In the genomic region with DNA sequence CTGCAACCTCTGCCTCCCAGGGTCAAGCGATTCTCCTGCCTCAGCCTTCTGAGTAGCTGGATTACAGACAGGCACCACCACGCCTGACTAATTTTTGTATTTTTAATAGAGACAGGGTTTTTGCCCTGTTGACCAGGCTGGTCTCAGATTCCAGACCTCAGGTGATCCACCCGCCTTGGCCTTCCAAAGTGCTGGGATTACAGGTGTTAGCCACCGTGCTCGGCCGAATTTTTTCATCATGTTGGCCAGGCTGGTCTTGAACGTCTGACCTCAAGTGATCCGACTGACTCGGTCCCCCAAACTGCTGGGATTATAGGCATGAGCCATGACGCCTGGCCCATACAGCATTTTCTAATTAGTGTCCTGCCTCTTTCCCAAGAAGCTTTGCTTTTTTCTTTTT, we compare ENCODE assay signal across 19 cellular contexts. TPM values are rescaled to one million over a fixed set of nuclear protein-coding genes. Genes with fewer than 3 reads are reported as not detected.
"Had no signal": no experiment of that assay in that cellular context is flagged by ENCODE, and none has a peak within 500 bp of the region (broad histone marks: within the 10 kb centered on the region; RNA-seq: fewer than 3 reads in every experiment).

No MANE protein-coding gene starts in this region.

- H3K27ac ChIP-seq: coronary artery, gastrocnemius medialis, SK-N-MC, suprapubic skin had no signal

- H3K4me3 Mint-ChIP-seq: activated B cell treated with CpG ODN at 0.5 μM for 24 hours; activated CD4-positive, alpha-beta memory T cell treated with anti-CD3 and anti-CD28 coated beads, Interleukin-2, amount 10 ng/mL, durations not matched to agents 7 days and 5 days; activated CD8-positive, alpha-beta memory T cell treated with anti-CD3 and anti-CD28 coated beads, Interleukin-2, amount 10 ng/mL, durations not matched to agents 7 days and 5 days; activated naive CD8-positive, alpha-beta T cell treated with anti-CD3 and anti-CD28 coated beads for 36 hours; natural killer cell treated with Interleukin-12 subunit alpha and Interleukin-12 subunit beta and Interleukin-15 and Interleukin-18, amount 100 ng/mL, for 72 hours; stimulated activated naive CD8-positive, alpha-beta T cell treated with anti-CD3 and anti-CD28 coated beads, Interleukin-15, amount 100 ng/mL, for 72 hours had no signal

- H3K36me3 Mint-ChIP-seq: brain; natural killer cell treated with Interleukin-12 subunit alpha and Interleukin-12 subunit beta and Interleukin-15 and Interleukin-18, amount 100 ng/mL, for 72 hours had no signal

- H3K4me2 ChIP-seq: smooth muscle cell had no signal

- ATAC-seq: activated CD8-positive, alpha-beta memory T cell treated with anti-CD3 and anti-CD28 coated beads, Interleukin-2, amount 10 ng/mL, durations not matched to agents 7 days and 5 days; gastrocnemius medialis; natural killer cell treated with Interleukin-12 subunit alpha and Interleukin-12 subunit beta and Interleukin-15 and Interleukin-18, amount 100 ng/mL, for 72 hours; stimulated activated naive CD8-positive, alpha-beta T cell treated with anti-CD3 and anti-CD28 coated beads, Interleukin-15, amount 100 ng/mL, for 72 hours had no signal

- H3K4me3 ChIP-seq: coronary artery, gastrocnemius medialis, smooth muscle cell, suprapubic skin had no signal

- DNase-seq: activated B cell treated with CpG ODN at 0.5 μM for 24 hours; activated CD4-positive, alpha-beta memory T cell treated with anti-CD3 and anti-CD28 coated beads, Interleukin-2, amount 10 ng/mL, durations not matched to agents 7 days and 5 days; activated CD4-positive, alpha-beta T cell treated with anti-CD3 and anti-CD28 coated beads for 4 hours; activated CD8-positive, alpha-beta memory T cell treated with anti-CD3 and anti-CD28 coated beads, Interleukin-2, amount 10 ng/mL, durations not matched to agents 7 days and 5 days; activated naive CD8-positive, alpha-beta T cell treated with anti-CD3 and anti-CD28 coated beads for 36 hours; amniotic stem cell; central memory CD4-positive, alpha-beta T cell; gastrocnemius medialis; left ventricle myocardium superior; mesendoderm; occipital lobe; stimulated activated CD4-positive, alpha-beta T cell treated with anti-CD3 and anti-CD28 coated beads, Interleukin-4, amount 100 ng/mL, for 1 hour; stimulated activated naive CD8-positive, alpha-beta T cell treated with anti-CD3 and anti-CD28 coated beads, Interleukin-15, amount 100 ng/mL, for 72 hours had no signal

- H3K36me3 ChIP-seq: gastrocnemius medialis, suprapubic skin had no signal

- H3K4me1 ChIP-seq: gastrocnemius medialis had no signal

- H3K9me3 Mint-ChIP-seq: activated B cell treated with CpG ODN at 0.5 μM for 24 hours; natural killer cell treated with Interleukin-12 subunit alpha and Interleukin-12 subunit beta and Interleukin-15 and Interleukin-18, amount 100 ng/mL, for 72 hours had no signal

- H3K27me3 ChIP-seq: gastrocnemius medialis, suprapubic skin had no signal

- H3K27ac Mint-ChIP-seq: activated B cell treated with CpG ODN at 0.5 μM for 24 hours; activated CD4-positive, alpha-beta memory T cell treated with anti-CD3 and anti-CD28 coated beads, Interleukin-2, amount 10 ng/mL, durations not matched to agents 7 days and 5 days; activated CD8-positive, alpha-beta memory T cell treated with anti-CD3 and anti-CD28 coated beads, Interleukin-2, amount 10 ng/mL, durations not matched to agents 7 days and 5 days; activated naive CD8-positive, alpha-beta T cell treated with anti-CD3 and anti-CD28 coated beads for 36 hours; natural killer cell treated with Interleukin-12 subunit alpha and Interleukin-12 subunit beta and Interleukin-15 and Interleukin-18, amount 100 ng/mL, for 72 hours; stimulated activated naive CD8-positive, alpha-beta T cell treated with anti-CD3 and anti-CD28 coated beads, Interleukin-15, amount 100 ng/mL, for 72 hours had no signal

- H3K9me3 ChIP-seq: gastrocnemius medialis, suprapubic skin had no signal

- H3K27me3 Mint-ChIP-seq: activated naive CD8-positive, alpha-beta T cell treated with anti-CD3 and anti-CD28 coated beads for 36 hours; natural killer cell treated with Interleukin-12 subunit alpha and Interleukin-12 subunit beta and Interleukin-15 and Interleukin-18, amount 100 ng/mL, for 72 hours; stimulated activated naive CD8-positive, alpha-beta T cell treated with anti-CD3 and anti-CD28 coated beads, Interleukin-15, amount 100 ng/mL, for 72 hours had no signal

RNA-seq across cellular contexts. Expression of a gene that starts 52.7 kb away (rescaled TPM):
- total RNA-seq: activated B cell treated with CpG ODN at 0.5 μM for 24 hours had no signal
